In genomic region chr13:100694722-100695644, GRCh38 we compare ENCODE assay signal across 8 cellular contexts. TPM values are rescaled to one million over a fixed set of nuclear protein-coding genes. Genes with fewer than 3 reads are reported as not detected.
DNase-seq lines count a peak whose midpoint lies in the region; ATAC-seq and TF ChIP-seq lines count a peak whose summit lies in the region.

No MANE protein-coding gene starts in this region.

- no peaks in the 10 kb centered on the region for H4K20me1 ChIP-seq in GM23338 (replicated peaks; ENCODE audit: insufficient read depth)

- no peak overlapping the region for H3K27ac Mint-ChIP-seq in GM23338

- H3K4me1 Mint-ChIP-seq in GM23338: peaks cover 12% of the 10 kb centered on the region

- ATAC-seq in GM23338 (peak; percentile 100), GM19397 (IDR thresholded peaks at IDR 0.05; ENCODE audit: unreplicated experiment) (no peak), GM18520 (IDR thresholded peaks at IDR 0.05; ENCODE audit: unreplicated experiment) (no peak)

- no peaks in the 10 kb centered on the region for H3F3A ChIP-seq in GM23338 (replicated peaks; ENCODE audit: low read depth)

- H3K9me3 ChIP-seq in ascending aorta: no peaks in the 10 kb centered on the region

- no peak overlapping the region for H3K4me2 ChIP-seq in GM23338

- H3K27ac ChIP-seq in GM23338 (ENCODE audit: low read depth) (no peak overlapping the region), ascending aorta (no peak overlapping the region)

- no peaks in the 10 kb centered on the region for H3K9me2 ChIP-seq in GM23338 (ENCODE audit: insufficient read depth)

- H3K4me3 ChIP-seq in GM23338 (no peak overlapping the region), ascending aorta (no peak overlapping the region)

- H3K9me3 Mint-ChIP-seq in GM23338: peaks cover 22% of the 10 kb centered on the region; the same call in 2 of the 3 replicates

- H3K27me3 Mint-ChIP-seq in GM23338 (ENCODE audit: insufficient read depth, low read depth, poor library complexity): peaks cover 6% of the 10 kb centered on the region

- H3K4me3 Mint-ChIP-seq in GM23338: no peak overlapping the region

- H3K36me3 ChIP-seq in GM23338 (ENCODE audit: insufficient read depth) (no peaks in the 10 kb centered on the region; the same call in 1 of the 2 replicates), ascending aorta (no peaks in the 10 kb centered on the region)

- peaks cover 11% of the 10 kb centered on the region; the same call in 2 of the 3 replicates for H3K36me3 Mint-ChIP-seq in GM23338 (ENCODE audit: low read depth)

- H3K79me2 ChIP-seq in GM23338 (replicated peaks; ENCODE audit: insufficient read depth): no peaks in the 10 kb centered on the region

- H3K27me3 ChIP-seq in GM23338 (ENCODE audit: insufficient read depth): no peaks in the 10 kb centered on the region
- no peaks in the 10 kb centered on the region for H3K27me3 ChIP-seq in ascending aorta

- peak; percentile 65 for DNase-seq in 8988T
- DNase-seq in GM23338 (ENCODE audit: low spot score): peak; percentile 87
- DNase-seq in UCSD-AML1 (lab: John Stamatoyannopoulos, UW; ENCODE audit: unreplicated experiment): peak; percentile 74
- peak; percentile 56 for DNase-seq in iPS DF 19.7 (ENCODE audit: low read depth, low spot score)
- no peak for DNase-seq in ascending aorta (ENCODE audit: low spot score in 2 of 2)
- no peak for DNase-seq in activated CD8-positive, alpha-beta memory T cell treated with anti-CD3 and anti-CD28 coated beads for 24 hours

- TF ChIP-seq CTCF in GM23338 (conservative IDR thresholded peaks at IDR 0.05; ENCODE audit: low read depth in 2 of 2) (peak; percentile 82 to 84), ascending aorta (IDR thresholded peaks at IDR 0.05) (peak in 1 of 3 experiments; percentile 22)

- H3K4me1 ChIP-seq in GM23338 (ENCODE audit: insufficient read depth) (peaks cover 6% of the 10 kb centered on the region; the same call in 1 of the 2 replicates), ascending aorta (no peaks in the 10 kb centered on the region)

- H2AFZ ChIP-seq in GM23338: peak overlapping the region; percentile 84; the same call in 1 of the 2 replicates

- intact Hi-C loops in ascending aorta (cut with DNase I): no loop called here

TF ChIP-seq in GM23338, 12 proteins besides CTCF, POLR2A, EP300 and RAD21 (continues in another document):
- TF ChIP-seq ZNF331 (CRISPR knock-in tag; IDR thresholded peaks at IDR 0.05; ENCODE audit: low read depth) (no peak), CREB1 (CRISPR knock-in tag; IDR thresholded peaks at IDR 0.05; ENCODE audit: low read depth) (no peak), EZH2 (IDR thresholded peaks at IDR 0.05; ENCODE audit: low read depth, unreplicated experiment) (no peak), EZH2phosphoT487 (IDR thresholded peaks at IDR 0.05; ENCODE audit: unreplicated experiment) (no peak), STAT1 (IDR thresholded peaks at IDR 0.05; ENCODE audit: unreplicated experiment) (no peak), REST (IDR thresholded peaks at IDR 0.05; ENCODE audit: unreplicated experiment) (no peak), ZNF462 (CRISPR knock-in tag; IDR thresholded peaks at IDR 0.05) (no peak), NANOG (IDR thresholded peaks at IDR 0.05; ENCODE audit: borderline replicate concordance) (no peak), JUNB (IDR thresholded peaks at IDR 0.05; ENCODE audit: unreplicated experiment) (no peak), ETS1 (IDR thresholded peaks at IDR 0.05) (no peak), ZNF114 (CRISPR knock-in tag; IDR thresholded peaks at IDR 0.05) (no peak)

RNA-seq across cellular contexts. Expression of gene TMTC4, which starts 20.4 kb away (rescaled TPM):
- 37.9 and 50.0 TPM in 2 replicates for total RNA-seq in GM23338 (2014; rRNA removed; shearing (Covaris generic))
- 16.0 and 21.9 TPM in 2 replicates for polyA plus RNA-seq in GM23338 (2016; fragmentation: Nextera tagmentation; extraction: Ambion mirVana)
- 11.5 TPM for total RNA-seq in ascending aorta

Comparison
In these comparisons a context has a peak if more than half of its experiments do, and no peak if none do; other contexts are left out.
1. DNase-seq: peak in 8988T (single experiment), GM23338 (single experiment), UCSD-AML1 (single experiment) and iPS DF 19.7 (single experiment); none in ascending aorta (0 of 2) and activated CD8-positive, alpha-beta memory T cell treated with anti-CD3 and anti-CD28 coated beads for 24 hours (single experiment).